Comparison of ENCODE assay signal across 8 cellular contexts in genomic region chr4:10006604-10007435, GRCh38. TPM values are rescaled to one million over a fixed set of nuclear protein-coding genes. Genes with fewer than 3 reads are reported as not detected.
A peak's percentile ranks its signal among the peaks of the same experiment; 100 is the strongest.
DNase-seq lines count a peak whose midpoint lies in the region; ATAC-seq, FAIRE-seq and TF ChIP-seq lines count a peak whose summit lies in the region.

No MANE protein-coding gene starts in this region.

- CTCF ChIA-PET in A549 (lab: Yijun Ruan, JAX): interaction anchor here (0.7 to 2.7 kb wide), 5 partner anchors 8 to 244 kb away, joined by 4 to 8 read pairs (median 6); no protein-coding TSS in a partner anchor
- CTCF ChIA-PET in CD8-positive, alpha-beta memory T cell (lab: Charles Lee): no interaction called here

- no peaks in the 10 kb centered on the region for H3K27me3 ChIP-seq in CD8-positive, alpha-beta memory T cell (ENCODE audit: insufficient read depth, low read length, poor library complexity, severe bottlenecking)

- DNase-seq in A549 (ENCODE audit: low read depth in 1 of 2, low spot score in 1 of 2): peak; percentile 59 to 70
- DNase-seq in NCI-H226: peak; percentile 78
- DNase-seq in fibroblast of pulmonary artery (ENCODE audit: low read depth): peak; percentile 37
- no peak for DNase-seq in inferior parietal cortex (ENCODE audit: extremely low spot score)
- no peak for DNase-seq in CD8-positive, alpha-beta memory T cell

- TF ChIP-seq EP300 in A549 (IDR thresholded peaks at IDR 0.05): no peak

- peak overlapping the region; percentile 23; the same call in 2 of the 3 replicates for H3K4me3 ChIP-seq in A549
- no peak overlapping the region for H3K4me3 ChIP-seq in fibroblast of pulmonary artery (replicated peaks; ENCODE audit: low read depth, low read length)
- H3K4me3 ChIP-seq in skin epidermis: no peak overlapping the region
- H3K4me3 ChIP-seq in CD8-positive, alpha-beta memory T cell (ENCODE audit: low read length): no peak overlapping the region

- H3K36me3 ChIP-seq in CD8-positive, alpha-beta memory T cell (ENCODE audit: insufficient read depth, low read length): no peaks in the 10 kb centered on the region

- H3K27ac Mint-ChIP-seq in CD8-positive, alpha-beta memory T cell: no peak overlapping the region

- peak; percentile 85 to 86 for ATAC-seq in A549
- peak; percentile 12 for ATAC-seq in GM21526 (IDR thresholded peaks at IDR 0.05; ENCODE audit: low FRiP score, unreplicated experiment)
- no peak for ATAC-seq in HG02571 (IDR thresholded peaks at IDR 0.05; ENCODE audit: unreplicated experiment)

- POLR2A ChIA-PET in A549 (lab: Yijun Ruan, JAX): interaction anchor here (0.9 kb wide), 1 partner anchor 110 kb away, joined by 3 read pairs; the partner anchor contains the start of gene WDR1
- POLR2A ChIA-PET in CD8-positive, alpha-beta memory T cell (lab: Charles Lee): no interaction called here

- peak overlapping the region; percentile 83 for H3K4me2 ChIP-seq in A549

- TF ChIP-seq CTCF in A549 (IDR thresholded peaks at IDR 0.05): no peak
- no peak for TF ChIP-seq CTCF in fibroblast of pulmonary artery (IDR thresholded peaks at IDR 0.05; ENCODE audit: low read length, missing control alignments)

- H3K27ac ChIP-seq in A549 (peak overlapping the region; percentile 82 to 84), skin epidermis (peak overlapping the region in 18 of 21 experiments; percentile 14 to 86 (median 68))
- no peak overlapping the region for H3K27ac ChIP-seq in CD8-positive, alpha-beta memory T cell (ENCODE audit: low read depth, low read length)

- H3K4me1 Mint-ChIP-seq in CD8-positive, alpha-beta memory T cell: peaks cover 0 to 6% (median 0%) of the 10 kb centered on the region in 3 donors

- 22% methylated on average over 11 of the region's 11 CpGs for WGBS in A549 (ENCODE audit: missing lambda C conversion rate)

- no peak for FAIRE-seq in A549 (lab: Jason Lieb, UNC)

- H3K9me3 Mint-ChIP-seq in CD8-positive, alpha-beta memory T cell: no peaks in the 10 kb centered on the region

- no peak for TF ChIP-seq RAD21 in A549 (conservative IDR thresholded peaks at IDR 0.05 in 1 of 2, IDR thresholded peaks at IDR 0.05 in 1 of 2)

- H3K4me3 Mint-ChIP-seq in CD8-positive, alpha-beta memory T cell: no peak overlapping the region

- H3K4me1 ChIP-seq in A549: peaks cover 43% of the 10 kb centered on the region
- no peaks in the 10 kb centered on the region for H3K4me1 ChIP-seq in CD8-positive, alpha-beta memory T cell (ENCODE audit: insufficient read depth, low read length)

- H3K36me3 Mint-ChIP-seq in CD8-positive, alpha-beta memory T cell: peaks cover 0 to 3% (median 0%) of the 10 kb centered on the region in 3 donors

- H3K27me3 Mint-ChIP-seq in CD8-positive, alpha-beta memory T cell: peaks cover 0 to 3% of the 10 kb centered on the region in 2 donors

- no peaks in the 10 kb centered on the region for H3K9me3 ChIP-seq in A549
- no peaks in the 10 kb centered on the region for H3K9me3 ChIP-seq in CD8-positive, alpha-beta memory T cell (ENCODE audit: low read length)

- no peak for TF ChIP-seq POLR2A in A549 (IDR thresholded peaks at IDR 0.05; ENCODE audit: low read length)

TF ChIP-seq in A549, 52 proteins besides CTCF, POLR2A, EP300 and RAD21:
- TF ChIP-seq BCL3 (IDR thresholded peaks at IDR 0.05) (no peak), FOSL2 (IDR thresholded peaks at IDR 0.05) (no peak), FOSL2 (CRISPR knock-in tag; IDR thresholded peaks at IDR 0.05) (peak; percentile 44; the same call in 1 of the 2 replicates), MAFK (IDR thresholded peaks at IDR 0.05; ENCODE audit: partially characterized antibody) (peak; percentile 87), SREBF2 (IDR thresholded peaks at IDR 0.05) (no peak), CBX8 (IDR thresholded peaks at IDR 0.05) (no peak), ZNF302 (CRISPR knock-in tag; IDR thresholded peaks at IDR 0.05) (no peak), E2F6 (IDR thresholded peaks at IDR 0.05; ENCODE audit: borderline replicate concordance, low read depth) (no peak)

RNA-seq across cellular contexts. Expression of gene SLC2A9, which starts 14.5 kb away (rescaled TPM):
- polyA plus RNA-seq in A549 (2011; rRNA removed) (0.61 and 0.70 TPM in 2 replicates), A549 (2017; fragmentation: RNase III; extraction: RNeasy Plus Mini Kit Qiagen cat#74134 plus additional on column Dnase treatment) (0.62 to 1.0 TPM (median 0.76 TPM) in 3 replicates)
- 0.20 and 0.29 TPM in 2 replicates for polyA plus RNA-seq in A549 (2012; cell fraction: cytosol; rRNA removed)
- 0.46 and 0.64 TPM in 2 replicates for polyA plus RNA-seq in A549 (2012; cell fraction: nucleus; rRNA removed)
- polyA minus RNA-seq in A549 (2011; rRNA and poly(A)+ RNA removed): 0.54 and 1.7 TPM in 2 replicates
- 1 to 10 TPM; 3.0 to 3.1 TPM for total RNA-seq in CD8-positive, alpha-beta memory T cell
- polyA plus RNA-seq in CD8-positive, alpha-beta memory T cell: 1.8 TPM

Comparison
In these comparisons a context has a peak if more than half of its experiments do, and no peak if none do; other contexts are left out.
1. DNase-seq: peak in A549 (2 of 2), NCI-H226 (single experiment) and fibroblast of pulmonary artery (single experiment); none in inferior parietal cortex (single experiment) and CD8-positive, alpha-beta memory T cell (0 of 5).